ENCODE assay signal across 21 cellular contexts in the genomic region with DNA sequence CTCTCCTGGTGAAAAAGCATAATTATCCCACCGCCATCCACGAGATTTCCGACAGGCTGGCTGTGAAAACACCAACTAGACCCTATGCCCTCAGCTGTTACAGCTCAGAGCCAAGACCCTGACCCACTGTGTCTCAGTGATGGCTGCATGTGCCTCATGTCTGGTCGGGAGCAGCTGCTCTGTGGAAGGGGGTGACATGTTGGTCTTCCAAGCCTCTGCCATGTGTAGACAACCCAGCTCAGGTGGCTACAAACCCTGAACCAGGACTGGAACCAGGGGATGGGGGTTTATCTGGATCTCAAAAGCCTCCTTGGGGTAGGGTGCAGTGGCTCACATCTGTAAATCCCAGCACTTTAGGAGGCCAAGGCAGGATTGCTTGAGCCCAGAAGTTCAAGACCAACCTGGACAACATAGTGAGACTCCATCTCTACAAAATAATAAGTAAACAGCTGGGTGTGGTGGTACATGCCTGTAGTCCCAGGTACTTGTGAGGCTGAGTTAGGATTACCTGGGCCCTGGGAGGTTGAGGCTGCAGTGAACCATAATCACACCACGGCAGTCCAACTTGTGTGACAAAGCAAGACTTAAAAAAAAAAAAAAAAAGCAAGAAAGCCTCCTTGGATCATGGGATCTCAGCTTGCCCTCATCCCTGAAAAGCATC.
"Had no signal": no experiment of that assay in that cellular context is flagged by ENCODE, and none has a peak within 500 bp of the region (broad histone marks: within the 10 kb centered on the region; RNA-seq: fewer than 3 reads in every experiment).

No MANE protein-coding gene starts in this region.

- H3K36me3 ChIP-seq: ascending aorta had no signal

- H3K27me3 ChIP-seq: ascending aorta, body of pancreas had no signal

- H3K9me3 Mint-ChIP-seq: activated B cell treated with CpG ODN at 0.5 μM for 24 hours; activated naive CD4-positive, alpha-beta T cell treated with anti-CD3 and anti-CD28 coated beads, Interleukin-2, amount 50 U/mL, for 72 hours; activated naive CD8-positive, alpha-beta T cell treated with anti-CD3 and anti-CD28 coated beads, Interleukin-2, amount 50 U/mL, for 24 hours had no signal

- H3K4me1 ChIP-seq: ascending aorta, body of pancreas had no signal

- H3K4me1 Mint-ChIP-seq: activated CD4-positive, alpha-beta T cell treated with anti-CD3 and anti-CD28 coated beads, Interleukin-2, amount 10 ng/mL, durations not matched to agents 24 days and 14 days; T-helper 17 cell had no signal

- H3K9me3 ChIP-seq: ascending aorta, body of pancreas had no signal

- H3K36me3 Mint-ChIP-seq: activated naive CD4-positive, alpha-beta T cell treated with anti-CD3 and anti-CD28 coated beads, Interleukin-2, amount 50 U/mL, for 72 hours had no signal

- ATAC-seq: activated naive CD4-positive, alpha-beta T cell treated with anti-CD3 and anti-CD28 coated beads, Interleukin-2, amount 50 U/mL, for 72 hours; activated naive CD8-positive, alpha-beta T cell treated with anti-CD3 and anti-CD28 coated beads, Interleukin-2, amount 50 U/mL, for 24 hours; body of pancreas; T-helper 17 cell had no signal

- H3K4me3 Mint-ChIP-seq: activated B cell treated with CpG ODN at 0.5 μM for 24 hours; activated CD4-positive, alpha-beta T cell treated with anti-CD3 and anti-CD28 coated beads, Interleukin-2, amount 10 ng/mL, durations not matched to agents 24 days and 14 days; activated naive CD8-positive, alpha-beta T cell treated with anti-CD3 and anti-CD28 coated beads, Interleukin-2, amount 50 U/mL, for 24 hours; T-helper 17 cell had no signal

- DNase-seq: activated B cell treated with CpG ODN at 0.5 μM for 24 hours; activated CD4-positive, alpha-beta T cell treated with anti-CD3 and anti-CD28 coated beads for 1 hour; activated CD4-positive, alpha-beta T cell treated with anti-CD3 and anti-CD28 coated beads, Interleukin-2, amount 10 ng/mL, durations not matched to agents 24 days and 14 days; activated CD4-positive, alpha-beta T cell treated with anti-CD3 and anti-CD28 coated beads, Interleukin-2, amount 50 U/mL, for 48 hours; activated naive CD4-positive, alpha-beta T cell treated with Interleukin-2 at 50 U/mL for 16 hours; activated naive CD8-positive, alpha-beta T cell treated with anti-CD3 and anti-CD28 coated beads, Interleukin-2, amount 50 U/mL, for 24 hours; amniotic stem cell; body of pancreas; Kasumi-1; KBM-7; NCI-H1105 treated with DMSO at 0.1 percent for 48 hours; NCI-H1436 treated with DMSO at 0.1 percent for 48 hours; NCI-H187; NCI-H2081; NCI-H510A treated with DMSO at 0.1 percent for 48 hours; NCI-H69; SHP77 treated with DMSO at 0.1 percent for 48 hours; T-helper 17 cell; T-helper 9 cell had no signal

- H3K4me3 ChIP-seq: ascending aorta, body of pancreas had no signal

- H3K27ac Mint-ChIP-seq: activated B cell treated with CpG ODN at 0.5 μM for 24 hours; activated CD4-positive, alpha-beta T cell treated with anti-CD3 and anti-CD28 coated beads, Interleukin-2, amount 10 ng/mL, durations not matched to agents 24 days and 14 days; activated naive CD4-positive, alpha-beta T cell treated with anti-CD3 and anti-CD28 coated beads, Interleukin-2, amount 50 U/mL, for 72 hours; activated naive CD8-positive, alpha-beta T cell treated with anti-CD3 and anti-CD28 coated beads, Interleukin-2, amount 50 U/mL, for 24 hours; T-helper 17 cell had no signal

- H3K27me3 Mint-ChIP-seq: activated CD4-positive, alpha-beta T cell treated with anti-CD3 and anti-CD28 coated beads, Interleukin-2, amount 10 ng/mL, durations not matched to agents 24 days and 14 days; activated naive CD8-positive, alpha-beta T cell treated with anti-CD3 and anti-CD28 coated beads, Interleukin-2, amount 50 U/mL, for 24 hours had no signal

- H3K27ac ChIP-seq: ascending aorta, body of pancreas had no signal
